Comparison of ENCODE assay signal across 11 cellular contexts in genomic region chr22:50445071-50445879, GRCh38. TPM values are rescaled to one million over a fixed set of nuclear protein-coding genes. Genes with fewer than 3 reads are reported as not detected.
DNase-seq lines count a peak whose midpoint lies in the region; ATAC-seq, FAIRE-seq and TF ChIP-seq lines count a peak whose summit lies in the region.
"Had no signal": no experiment of that assay in that cellular context is flagged by ENCODE, and none has a peak within 500 bp of the region (broad histone marks: within the 10 kb centered on the region; RNA-seq: fewer than 3 reads in every experiment).

No MANE protein-coding gene starts in this region.

- no peaks in the 10 kb centered on the region for H3K27me3 Mint-ChIP-seq in activated CD8-positive, alpha-beta memory T cell treated with anti-CD3 and anti-CD28 coated beads, Interleukin-2, amount 10 ng/mL, durations not matched to agents 7 days and 5 days

- no peaks in the 10 kb centered on the region for H3K9me3 Mint-ChIP-seq in activated CD8-positive, alpha-beta memory T cell treated with anti-CD3 and anti-CD28 coated beads, Interleukin-2, amount 10 ng/mL, durations not matched to agents 7 days and 5 days (ENCODE audit: low read depth)

- H3K36me3 Mint-ChIP-seq in activated CD8-positive, alpha-beta memory T cell treated with anti-CD3 and anti-CD28 coated beads, Interleukin-2, amount 10 ng/mL, durations not matched to agents 7 days and 5 days = peaks cover 22% of the 10 kb centered on the region

- ATAC-seq in activated CD8-positive, alpha-beta memory T cell treated with anti-CD3 and anti-CD28 coated beads, Interleukin-2, amount 10 ng/mL, durations not matched to agents 7 days and 5 days = peak; percentile 52
- no peak for ATAC-seq in GM18511 (IDR thresholded peaks at IDR 0.05; ENCODE audit: unreplicated experiment)

- peak overlapping the region; percentile 84 for H3K27ac Mint-ChIP-seq in activated CD8-positive, alpha-beta memory T cell treated with anti-CD3 and anti-CD28 coated beads, Interleukin-2, amount 10 ng/mL, durations not matched to agents 7 days and 5 days

- H3K27me3 ChIP-seq in stomach = no peaks in the 10 kb centered on the region
- H3K27me3 ChIP-seq: BE2C had no signal

- WGBS in stomach, 5 donors = 32 to 55% (median 43%) methylated on average over 28 to 30 of the region's 30 CpGs

- H3K4me3 Mint-ChIP-seq in activated CD8-positive, alpha-beta memory T cell treated with anti-CD3 and anti-CD28 coated beads, Interleukin-2, amount 10 ng/mL, durations not matched to agents 7 days and 5 days = no peak overlapping the region

- no peak for TF ChIP-seq POLR2A in stomach (IDR thresholded peaks at IDR 0.05)

- CTCF ChIA-PET in activated CD8-positive, alpha-beta memory T cell treated with anti-CD3 and anti-CD28 coated beads, Interleukin-2, amount 10 ng/mL, durations not matched to agents 7 days and 5 days (lab: Charles Lee) = interaction anchor here (1.1 to 2.1 kb wide), 6 partner anchors 9 to 118 kb away, joined by 3 to 12 read pairs (median 4); no protein-coding TSS in a partner anchor

- DNase-seq in activated T-cell treated with anti-CD3 and anti-CD28 coated beads, Interleukin-2, amount 50 U/mL, for 1 hour = peak; percentile 53
- no peak for DNase-seq in activated T-cell treated with anti-CD3 and anti-CD28 coated beads, Interleukin-2, amount 50 U/mL, for 48 hours
- peak; percentile 64 for DNase-seq in activated CD8-positive, alpha-beta memory T cell treated with anti-CD3 and anti-CD28 coated beads, Interleukin-2, amount 10 ng/mL, durations not matched to agents 7 days and 5 days
- DNase-seq in kidney (peak; percentile 75), stomach (peak; percentile 56), GM19238 (ENCODE audit: insufficient read length, low spot score) (no peak), DMS53 (lab: John Stamatoyannopoulos, UW) (no peak)
- DNase-seq: BE2C, NCI-H345 had no signal

- H3K36me3 ChIP-seq in kidney (ENCODE audit: control insufficient read depth in 1 of 2, insufficient read depth in 2 of 2, low read length in 2 of 2) (peaks cover 9 to 30% of the 10 kb centered on the region in 2 donors), stomach (peaks cover 42 to 89% (median 87%) of the 10 kb centered on the region in 4 donors)

- H3K27ac ChIP-seq in kidney (ENCODE audit: low read depth in 2 of 2, low read length in 2 of 2) (peak overlapping the region; percentile 61 to 74), stomach (peak overlapping the region; percentile 56 to 84 (median 68))

- intact Hi-C loops in kidney (cut with DNase I) = no loop called here
- intact Hi-C loops in stomach (cut with DNase I; ENCODE audit: low total_unique reads) = no loop called here

- peaks cover 22 to 25% of the 10 kb centered on the region in 2 donors for H3K4me1 ChIP-seq in kidney (ENCODE audit: control insufficient read depth in 1 of 2, insufficient read depth in 1 of 2, low read depth in 1 of 2, low read length in 2 of 2)
- H3K4me1 ChIP-seq in stomach = peaks cover 20 to 62% (median 46%) of the 10 kb centered on the region in 4 donors
- H3K4me1 ChIP-seq: BE2C had no signal

- FAIRE-seq in kidney (lab: Jason Lieb, UNC) = no peak

- TF ChIP-seq CTCF in kidney (IDR thresholded peaks at IDR 0.05; ENCODE audit: borderline replicate concordance, extremely low read depth, insufficient read depth) (no peak), stomach (IDR thresholded peaks at IDR 0.05) (no peak)

- peaks cover 24% of the 10 kb centered on the region for H3K4me1 Mint-ChIP-seq in activated CD8-positive, alpha-beta memory T cell treated with anti-CD3 and anti-CD28 coated beads, Interleukin-2, amount 10 ng/mL, durations not matched to agents 7 days and 5 days

- H3K9ac ChIP-seq in kidney (ENCODE audit: low read length in 2 of 2) = peak overlapping the region in 1 of 2 donors; percentile 26

- no peaks in the 10 kb centered on the region for H3K9me3 ChIP-seq in kidney (ENCODE audit: control insufficient read depth in 1 of 2, low read length in 2 of 2)
- no peaks in the 10 kb centered on the region for H3K9me3 ChIP-seq in stomach
- H3K9me3 ChIP-seq: BE2C had no signal

- H3K4me3 ChIP-seq in kidney (ENCODE audit: low read length in 2 of 2) = no peak overlapping the region
- no peak overlapping the region for H3K4me3 ChIP-seq in stomach

- no peak for TF ChIP-seq EP300 in stomach (IDR thresholded peaks at IDR 0.05)

RNA-seq across cellular contexts. Expression of gene SBF1, which starts 29.6 kb away (rescaled TPM):
- 100 to 1,000 TPM; 192 to 207 TPM for total RNA-seq in activated CD8-positive, alpha-beta memory T cell treated with anti-CD3 and anti-CD28 coated beads, Interleukin-2, amount 10 ng/mL, durations not matched to agents 7 days and 5 days
- total RNA-seq in kidney (73.9 TPM), stomach (100 to 1,000 TPM in 1 of 5 donors, 10 to 100 TPM in 4; 34.9 to 122 (median 65.2) TPM)
- polyA plus RNA-seq in kidney (ENCODE audit: insufficient read depth, low read depth, low replicate concordance) (18.1 TPM), stomach (10 to 100 TPM in 2 of 3 donors, 1 to 10 TPM in 1; 9.6 to 42.3 (median 25.0) TPM)

RNA-seq across cellular contexts. Expression of gene ADM2, which starts 36.1 kb away (rescaled TPM):
- total RNA-seq in activated CD8-positive, alpha-beta memory T cell treated with anti-CD3 and anti-CD28 coated beads, Interleukin-2, amount 10 ng/mL, durations not matched to agents 7 days and 5 days = 1 to 10 TPM; 4.7 to 5.3 TPM
- total RNA-seq in kidney = 8.0 TPM
- polyA plus RNA-seq in kidney (ENCODE audit: insufficient read depth, low read depth, low replicate concordance) = 10.6 TPM
- 1 to 10 TPM in 1 of 5 donors, under 1 TPM in 1, not detected in 3; 0.37 to 1.3 TPM for total RNA-seq in stomach
- 1 to 10 TPM; 1.5 to 3.7 (median 1.6) TPM for polyA plus RNA-seq in stomach

RNA-seq across cellular contexts. Expression of gene MIOX, which starts 41.4 kb away (rescaled TPM):
- under 1 TPM; 0.23 to 0.61 TPM for total RNA-seq in activated CD8-positive, alpha-beta memory T cell treated with anti-CD3 and anti-CD28 coated beads, Interleukin-2, amount 10 ng/mL, durations not matched to agents 7 days and 5 days
- total RNA-seq in kidney (3.5 TPM), stomach (not detected)
- polyA plus RNA-seq in kidney (ENCODE audit: insufficient read depth, low read depth, low replicate concordance) (455 TPM), stomach (under 1 TPM in 1 of 3 donors, not detected in 2; 0.40 TPM)
- total RNA-seq: mononuclear cell had no signal

Comparison
In these comparisons a context has a peak if more than half of its experiments do, and no peak if none do; other contexts are left out.
1. DNase-seq: peak in activated T-cell treated with anti-CD3 and anti-CD28 coated beads, Interleukin-2, amount 50 U/mL, for 1 hour (single experiment), activated CD8-positive, alpha-beta memory T cell treated with anti-CD3 and anti-CD28 coated beads, Interleukin-2, amount 10 ng/mL, durations not matched to agents 7 days and 5 days (single experiment), kidney (single experiment) and stomach (single experiment); none in activated T-cell treated with anti-CD3 and anti-CD28 coated beads, Interleukin-2, amount 50 U/mL, for 48 hours (0 of 2), GM19238 (single experiment) and DMS53 (single experiment).